ENCODE assay signal across 9 cellular contexts in the genomic region with DNA sequence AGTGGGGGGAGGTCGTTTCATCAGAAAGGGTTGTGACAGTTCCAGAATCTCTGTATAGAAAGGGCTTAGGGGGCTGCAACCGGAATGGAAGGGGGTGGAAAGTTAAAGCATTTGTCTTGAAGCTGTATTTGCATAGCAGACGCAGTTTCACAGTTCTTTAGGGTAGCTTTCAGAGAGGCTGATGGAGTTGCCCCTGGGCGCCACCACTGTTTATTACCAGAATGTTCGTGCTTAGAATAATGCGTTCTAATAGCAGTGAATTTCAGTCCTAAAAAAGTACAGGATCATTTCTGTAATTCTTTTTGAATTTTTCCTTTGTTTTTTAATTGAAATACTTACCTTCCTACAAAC. TPM values are rescaled to one million over a fixed set of nuclear protein-coding genes. Genes with fewer than 3 reads are reported as not detected.
A peak's percentile ranks its signal among the peaks of the same experiment; 100 is the strongest.
DNase-seq lines count a peak whose midpoint lies in the region; ATAC-seq and TF ChIP-seq lines count a peak whose summit lies in the region.
"Had no signal": no experiment of that assay in that cellular context is flagged by ENCODE, and none has a peak within 500 bp of the region (broad histone marks: within the 10 kb centered on the region; RNA-seq: fewer than 3 reads in every experiment).

No MANE protein-coding gene starts in this region.

- peak overlapping the region; percentile 99 for H3K27ac Mint-ChIP-seq in activated CD4-positive, alpha-beta memory T cell treated with anti-CD3 and anti-CD28 coated beads, Interleukin-2, amount 10 ng/mL, durations not matched to agents 7 days and 5 days

- POLR2A ChIA-PET in activated CD4-positive, alpha-beta memory T cell treated with anti-CD3 and anti-CD28 coated beads, Interleukin-2, amount 10 ng/mL, durations not matched to agents 7 days and 5 days (lab: Charles Lee): interaction anchor here (1.5 kb wide), 1 partner anchor 330 kb away, joined by 6 read pairs; a partner anchor contains a TSS

- WGBS in mesendoderm (ENCODE audit: extremely low coverage, insufficient coverage, low lambda C conversion rate): no CpG with 5 or more reads among the region's 6 CpGs

- H4K20me1 ChIP-seq in DND-41 (ENCODE audit: insufficient read depth, low read length): peaks cover 5% of the 10 kb centered on the region; the same call in 1 of the 2 replicates

- H3K27me3 Mint-ChIP-seq in activated CD4-positive, alpha-beta memory T cell treated with anti-CD3 and anti-CD28 coated beads, Interleukin-2, amount 10 ng/mL, durations not matched to agents 7 days and 5 days: no peaks in the 10 kb centered on the region

- H3K4me3 Mint-ChIP-seq in activated CD4-positive, alpha-beta memory T cell treated with anti-CD3 and anti-CD28 coated beads, Interleukin-2, amount 10 ng/mL, durations not matched to agents 7 days and 5 days: peak overlapping the region; percentile 92

- H3K4me3 ChIP-seq in DND-41 (ENCODE audit: low read depth in 1 of 2, low read length in 2 of 2) (peak overlapping the region; percentile 51 to 88; a peak in 3 of 4 replicates), HL-60 (replicated peaks; ENCODE audit: insufficient read depth, low read length) (peak overlapping the region; percentile 89), mesendoderm (ENCODE audit: low read length) (no peak overlapping the region)
- H3K4me3 ChIP-seq: sigmoid colon had no signal

- no peak overlapping the region for H4K8ac ChIP-seq in mesendoderm (ENCODE audit: low read depth, low read length)

- H3K18ac ChIP-seq in mesendoderm (ENCODE audit: low read length): no peak overlapping the region

- no peak overlapping the region for H3K4ac ChIP-seq in mesendoderm (ENCODE audit: low read depth, low read length)

- H3K79me2 ChIP-seq in DND-41 (ENCODE audit: insufficient read depth, low read length) (peaks cover 50% of the 10 kb centered on the region), mesendoderm (ENCODE audit: control insufficient read depth, insufficient read depth, low read length) (peaks cover 14% of the 10 kb centered on the region)

- H3K36me3 ChIP-seq in DND-41 (ENCODE audit: insufficient read depth, low read length): peaks cover 49% of the 10 kb centered on the region
- peaks cover 4% of the 10 kb centered on the region for H3K36me3 ChIP-seq in mesendoderm (ENCODE audit: control insufficient read depth, insufficient read depth, low read length)
- H3K36me3 ChIP-seq: sigmoid colon had no signal

- peaks cover 31% of the 10 kb centered on the region for H3K4me1 Mint-ChIP-seq in activated CD4-positive, alpha-beta memory T cell treated with anti-CD3 and anti-CD28 coated beads, Interleukin-2, amount 10 ng/mL, durations not matched to agents 7 days and 5 days

- no peak overlapping the region for H2BK15ac ChIP-seq in mesendoderm (replicated peaks; ENCODE audit: low read depth)

- H3K9ac ChIP-seq in DND-41 (ENCODE audit: low read depth, low read length) (peak overlapping the region; percentile 81), mesendoderm (ENCODE audit: low read length) (peak overlapping the region; percentile 82)

- no peak overlapping the region for H2BK120ac ChIP-seq in mesendoderm (ENCODE audit: low read depth, low read length)

- H3K79me1 ChIP-seq in mesendoderm (ENCODE audit: low read length): peaks cover 2% of the 10 kb centered on the region

- H3K27ac ChIP-seq in DND-41 (ENCODE audit: low read length): peak overlapping the region; percentile 98; the same call in 1 of the 2 replicates
- no peak overlapping the region for H3K27ac ChIP-seq in HL-60 (replicated peaks)
- H3K27ac ChIP-seq in mesendoderm (ENCODE audit: low read depth, low read length): no peak overlapping the region
- H3K27ac ChIP-seq: sigmoid colon had no signal

- no peak for DNase-seq in DND-41
- DNase-seq in HL-60 (ENCODE audit: low read depth in 1 of 2, low spot score in 1 of 2): no peak
- DNase-seq in activated CD4-positive, alpha-beta memory T cell treated with anti-CD3 and anti-CD28 coated beads, Interleukin-2, amount 10 ng/mL, durations not matched to agents 7 days and 5 days: no peak
- DNase-seq in mesendoderm: peak; percentile 24
- DNase-seq in inferior parietal cortex (ENCODE audit: extremely low spot score): no peak
- DNase-seq in NCI-H226: no peak
- no peak for DNase-seq in NCI-H2196 treated with DMSO at 0.1 percent for 48 hours (lab: John Stamatoyannopoulos, UW; ENCODE audit: unreplicated experiment)
- DNase-seq in DMS114 treated with DMSO at 0.1 percent for 48 hours (lab: John Stamatoyannopoulos, UW; ENCODE audit: unreplicated experiment): no peak
- DNase-seq: sigmoid colon had no signal

- H3K4me1 ChIP-seq in DND-41 (ENCODE audit: insufficient read depth, low read length) (peaks cover 45% of the 10 kb centered on the region), mesendoderm (ENCODE audit: control insufficient read depth, low read depth, low read length) (no peaks in the 10 kb centered on the region)

- H3K27me3 ChIP-seq in DND-41 (ENCODE audit: insufficient read depth, low read length, poor library complexity) (no peaks in the 10 kb centered on the region), HL-60 (ENCODE audit: insufficient read depth, poor library complexity, severe bottlenecking) (no peaks in the 10 kb centered on the region), mesendoderm (ENCODE audit: insufficient read depth, low read length, poor library complexity) (no peaks in the 10 kb centered on the region)
- H3K27me3 ChIP-seq: sigmoid colon had no signal

- no peaks in the 10 kb centered on the region for H3K9me3 ChIP-seq in DND-41 (ENCODE audit: insufficient read depth, low read length, severe bottlenecking)
- H3K9me3 ChIP-seq: sigmoid colon had no signal

- TF ChIP-seq CTCF in DND-41 (IDR thresholded peaks at IDR 0.05; ENCODE audit: borderline replicate concordance, extremely low read depth, low read length, poor library complexity, severe bottlenecking) (no peak), HL-60 (IDR thresholded peaks at IDR 0.05; ENCODE audit: insufficient read depth, low read length) (no peak)

- H2BK5ac ChIP-seq in mesendoderm (ENCODE audit: low read length): no peak overlapping the region

- H2AFZ ChIP-seq in DND-41 (ENCODE audit: low read depth, low read length): no peak overlapping the region

- H4K5ac ChIP-seq in mesendoderm (ENCODE audit: low read length): no peak overlapping the region

- peak overlapping the region; percentile 76 for H3K4me2 ChIP-seq in DND-41 (ENCODE audit: insufficient read depth, low read length)
- H3K4me2 ChIP-seq in mesendoderm (ENCODE audit: low read length): peak overlapping the region; percentile 77

- H3K36me3 Mint-ChIP-seq in activated CD4-positive, alpha-beta memory T cell treated with anti-CD3 and anti-CD28 coated beads, Interleukin-2, amount 10 ng/mL, durations not matched to agents 7 days and 5 days (ENCODE audit: low read depth): peaks cover 33% of the 10 kb centered on the region

- no peaks in the 10 kb centered on the region for H3K9me3 Mint-ChIP-seq in activated CD4-positive, alpha-beta memory T cell treated with anti-CD3 and anti-CD28 coated beads, Interleukin-2, amount 10 ng/mL, durations not matched to agents 7 days and 5 days

- H3K56ac ChIP-seq in mesendoderm (ENCODE audit: low read length): no peak overlapping the region

- no peak overlapping the region for H3K23ac ChIP-seq in mesendoderm (ENCODE audit: low read length)

- ATAC-seq in DND-41 (ENCODE audit: insufficient read depth, low read depth): no peak

- CTCF ChIA-PET in activated CD4-positive, alpha-beta memory T cell treated with anti-CD3 and anti-CD28 coated beads, Interleukin-2, amount 10 ng/mL, durations not matched to agents 7 days and 5 days (lab: Charles Lee): interaction anchor here (1.1 to 1.7 kb wide), 2 partner anchors 18 to 47 kb away, joined by 3 read pairs; no protein-coding TSS in a partner anchor

- H2AK5ac ChIP-seq in mesendoderm (ENCODE audit: low read length): no peak overlapping the region

RNA-seq across cellular contexts. Expression of a gene that starts 1.3 kb away (rescaled TPM):
- 10 to 100 TPM; 30.1 to 31.9 TPM for total RNA-seq in activated CD4-positive, alpha-beta memory T cell treated with anti-CD3 and anti-CD28 coated beads, Interleukin-2, amount 10 ng/mL, durations not matched to agents 7 days and 5 days
- polyA plus RNA-seq in mesendoderm (2013, experiment 1 of 2): 24.3 TPM
- 24.4 TPM for polyA plus RNA-seq in mesendoderm (2013, experiment 2 of 2)
